ENCODE assay signal across 22 cellular contexts in genomic region chr13:22454586-22454985, GRCh38.
DNase-seq lines count a peak whose midpoint lies in the region; ATAC-seq, FAIRE-seq and TF ChIP-seq lines count a peak whose summit lies in the region.
"Had no signal": no experiment of that assay in that cellular context is flagged by ENCODE, and none has a peak within 500 bp of the region (broad histone marks: within the 10 kb centered on the region; RNA-seq: fewer than 3 reads in every experiment).

No MANE protein-coding gene starts in this region.

- H3K4me3 Mint-ChIP-seq in WTC11: no peak overlapping the region
- H3K4me3 Mint-ChIP-seq: activated CD8-positive, alpha-beta T cell treated with anti-CD3 and anti-CD28 coated beads for 36 hours; activated naive CD8-positive, alpha-beta T cell treated with anti-CD3 and anti-CD28 coated beads, Interleukin-2, amount 50 U/mL, for 24 hours; activated T-helper 17 cell treated with anti-CD3 and anti-CD28 coated beads, Interleukin-2, amount 50 U/mL, for 72 hours; immature natural killer cell; nephron had no signal

- peak overlapping the region; percentile 27 for H2AK5ac ChIP-seq in mesenchymal stem cell (ENCODE audit: low read length, severe bottlenecking)

- H3K4me3 ChIP-seq in HEK293 (ENCODE audit: low read depth, low read length) (no peak overlapping the region), mesenchymal stem cell (ENCODE audit: insufficient read depth in 1 of 2, low read depth in 1 of 2, low read length in 2 of 2) (no peak overlapping the region), ovary (no peak overlapping the region), right cardiac atrium (ENCODE audit: low read length) (no peak overlapping the region)
- H3K4me3 ChIP-seq: cardiac muscle cell, Peyer's patch, upper lobe of right lung had no signal

- CTCF ChIA-PET in HEK293 (lab: Yijun Ruan, JAX) (no interaction called here), WTC11 (lab: Charles Lee) (no interaction called here)

- TF ChIP-seq CTCF in HEK293 (tag by site-specific recombination; IDR thresholded peaks at IDR 0.05) (no peak), WTC11 (IDR thresholded peaks at IDR 0.05) (no peak), ovary (IDR thresholded peaks at IDR 0.05) (no peak), D721Med (IDR thresholded peaks at IDR 0.05; ENCODE audit: insufficient read depth, missing control alignments) (no peak)

- H3K4ac ChIP-seq in mesenchymal stem cell (ENCODE audit: low read depth in 1 of 2, low read length in 2 of 2): no peak overlapping the region

- no peak overlapping the region for H3K27ac ChIP-seq in HEK293 (ENCODE audit: extremely low read depth, low read depth, low read length)
- H3K27ac ChIP-seq in mesenchymal stem cell (ENCODE audit: low read length, poor library complexity, severe bottlenecking): peak overlapping the region; percentile 81
- no peak overlapping the region for H3K27ac ChIP-seq in ovary
- no peak overlapping the region for H3K27ac ChIP-seq in right cardiac atrium (ENCODE audit: low read length)
- H3K27ac ChIP-seq: 22Rv1, cardiac muscle cell, Peyer's patch, upper lobe of right lung had no signal

- H3K4me2 ChIP-seq in mesenchymal stem cell (ENCODE audit: low read length, poor library complexity, severe bottlenecking): no peak overlapping the region

- no peak overlapping the region for H4K91ac ChIP-seq in mesenchymal stem cell (ENCODE audit: low read length)

- H3K9me3 Mint-ChIP-seq in WTC11: peaks cover 8% of the 10 kb centered on the region; the same call in 1 of the 2 replicates
- H3K9me3 Mint-ChIP-seq: activated CD8-positive, alpha-beta T cell treated with anti-CD3 and anti-CD28 coated beads for 36 hours; activated naive CD8-positive, alpha-beta T cell treated with anti-CD3 and anti-CD28 coated beads, Interleukin-2, amount 50 U/mL, for 24 hours; activated T-helper 17 cell treated with anti-CD3 and anti-CD28 coated beads, Interleukin-2, amount 50 U/mL, for 72 hours; nephron had no signal

- no peaks in the 10 kb centered on the region for H3K79me1 ChIP-seq in mesenchymal stem cell (replicated peaks; ENCODE audit: low read length, poor library complexity, severe bottlenecking)

- no peaks in the 10 kb centered on the region for H3K27me3 Mint-ChIP-seq in WTC11 (ENCODE audit: low read depth)
- H3K27me3 Mint-ChIP-seq: activated CD8-positive, alpha-beta T cell treated with anti-CD3 and anti-CD28 coated beads for 36 hours; activated naive CD8-positive, alpha-beta T cell treated with anti-CD3 and anti-CD28 coated beads, Interleukin-2, amount 50 U/mL, for 24 hours; activated T-helper 17 cell treated with anti-CD3 and anti-CD28 coated beads, Interleukin-2, amount 50 U/mL, for 72 hours had no signal

- no peak for TF ChIP-seq POLR2A in ovary (IDR thresholded peaks at IDR 0.05)

- H2AFZ ChIP-seq in mesenchymal stem cell (ENCODE audit: low read depth, low read length): no peak overlapping the region

- no peak overlapping the region for H2BK15ac ChIP-seq in mesenchymal stem cell (ENCODE audit: low read depth, poor library complexity, severe bottlenecking)

- H4K8ac ChIP-seq in mesenchymal stem cell (ENCODE audit: low read length): no peak overlapping the region

- no peak overlapping the region for H2BK12ac ChIP-seq in mesenchymal stem cell (ENCODE audit: low read length in 2 of 2)

- no peak overlapping the region for H2BK120ac ChIP-seq in mesenchymal stem cell (ENCODE audit: low read depth, low read length)

- H3K36me3 ChIP-seq in HEK293 (ENCODE audit: control insufficient read depth in 2 of 2, insufficient read depth in 1 of 2, low read length in 2 of 2) (no peaks in the 10 kb centered on the region), mesenchymal stem cell (ENCODE audit: control insufficient read depth in 1 of 2, insufficient read depth in 2 of 2, low read depth in 1 of 2, low read length in 2 of 2) (no peaks in the 10 kb centered on the region), ovary (no peaks in the 10 kb centered on the region)
- H3K36me3 ChIP-seq: cardiac muscle cell, Peyer's patch, upper lobe of right lung had no signal

- POLR2A ChIA-PET in HEK293 (lab: Yijun Ruan, JAX) (no interaction called here), WTC11 (lab: Charles Lee) (no interaction called here)

- 29% methylated on average over 3 of the region's 3 CpGs for WGBS in mesenchymal stem cell
- 48 to 81% (median 51%) methylated on average over 3 of the region's 3 CpGs for WGBS in ovary, 3 donors
- WGBS in right cardiac atrium: 73% methylated on average over 3 of the region's 3 CpGs

- H3K18ac ChIP-seq in mesenchymal stem cell (ENCODE audit: low read depth in 1 of 2, low read length in 2 of 2): no peak overlapping the region

- peak overlapping the region; percentile 63 for H2BK5ac ChIP-seq in mesenchymal stem cell (ENCODE audit: low read depth, low read length, poor library complexity, severe bottlenecking)

- no peak for FAIRE-seq in D721Med (lab: Jason Lieb, UNC)

- H3K9me3 ChIP-seq in HEK293 (ENCODE audit: control insufficient read depth, insufficient read depth, low read depth, low read length) (no peaks in the 10 kb centered on the region), mesenchymal stem cell (ENCODE audit: control insufficient read depth, low read length) (peaks cover 7% of the 10 kb centered on the region), ovary (no peaks in the 10 kb centered on the region), right cardiac atrium (ENCODE audit: control insufficient read depth, low read length) (no peaks in the 10 kb centered on the region)
- H3K9me3 ChIP-seq: Peyer's patch, upper lobe of right lung had no signal

- H3K36me3 Mint-ChIP-seq in WTC11: no peaks in the 10 kb centered on the region
- H3K36me3 Mint-ChIP-seq: immature natural killer cell had no signal

- no peak overlapping the region for H3K9ac ChIP-seq in mesenchymal stem cell (ENCODE audit: low read length)

- H3K23ac ChIP-seq in mesenchymal stem cell (ENCODE audit: low read length in 2 of 2): no peak overlapping the region

- H3K27me3 ChIP-seq in mesenchymal stem cell (ENCODE audit: control insufficient read depth in 1 of 2, insufficient read depth in 1 of 2, low read length in 2 of 2) (no peaks in the 10 kb centered on the region), ovary (no peaks in the 10 kb centered on the region), right cardiac atrium (ENCODE audit: control insufficient read depth, insufficient read depth) (no peaks in the 10 kb centered on the region)
- H3K27me3 ChIP-seq: cardiac muscle cell, Peyer's patch, upper lobe of right lung had no signal

- TF ChIP-seq EP300 in ovary (IDR thresholded peaks at IDR 0.05): no peak

- peak; percentile 81 for ATAC-seq in WTC11
- ATAC-seq in right cardiac atrium: no peak
- ATAC-seq: activated CD8-positive, alpha-beta T cell treated with anti-CD3 and anti-CD28 coated beads for 36 hours; activated naive CD8-positive, alpha-beta T cell treated with anti-CD3 and anti-CD28 coated beads, Interleukin-2, amount 50 U/mL, for 24 hours; stimulated activated naive CD8-positive, alpha-beta T cell treated with anti-CD3 and anti-CD28 coated beads, Interleukin-15, Interleukin-2, amounts not matched to agents 100 U/mL and 50 U/mL, for 24 hours; upper lobe of right lung had no signal

- H3K14ac ChIP-seq in mesenchymal stem cell (ENCODE audit: low read length in 2 of 2): no peak overlapping the region

- peak; percentile 87 for DNase-seq in DMS53 (lab: John Stamatoyannopoulos, UW)
- DNase-seq in DMS53 treated with DMSO at 0.1 percent for 48 hours (lab: John Stamatoyannopoulos, UW; ENCODE audit: unreplicated experiment): no peak
- DNase-seq in WTC11 (ENCODE audit: low spot score): peak; percentile 36
- DNase-seq in mesenchymal stem cell: peak; percentile 2
- DNase-seq in ovary: no peak
- no peak for DNase-seq in right cardiac atrium
- DNase-seq in D721Med (ENCODE audit: insufficient read length, low spot score): no peak
- DNase-seq: activated CD8-positive, alpha-beta T cell treated with anti-CD3 and anti-CD28 coated beads for 36 hours; activated naive CD8-positive, alpha-beta T cell treated with anti-CD3 and anti-CD28 coated beads, Interleukin-2, amount 50 U/mL, for 24 hours; C1 segment of cervical spinal cord; erythroblast; immature natural killer cell; mammary epithelial cell; NCI-H1930; Peyer's patch; stimulated activated naive CD8-positive, alpha-beta T cell treated with anti-CD3 and anti-CD28 coated beads, Interleukin-15, Interleukin-2, amounts not matched to agents 100 U/mL and 50 U/mL, for 24 hours; upper lobe of right lung had no signal

- intact Hi-C loops in ovary (cut with DNase I) (no loop called here), right cardiac atrium (cut with DNase I) (no loop called here)

- H3K4me1 ChIP-seq in HEK293 (ENCODE audit: control insufficient read depth, insufficient read depth, low read length) (no peaks in the 10 kb centered on the region), mesenchymal stem cell (ENCODE audit: control insufficient read depth, insufficient read depth, low read depth, low read length) (peaks cover 12% of the 10 kb centered on the region), ovary (ENCODE audit: insufficient read depth) (no peaks in the 10 kb centered on the region), right cardiac atrium (ENCODE audit: control insufficient read depth, insufficient read depth, low read length) (peaks cover 10% of the 10 kb centered on the region)
- H3K4me1 ChIP-seq: Peyer's patch, upper lobe of right lung had no signal

- no peak overlapping the region for H3K27ac Mint-ChIP-seq in WTC11
- H3K27ac Mint-ChIP-seq: activated CD8-positive, alpha-beta T cell treated with anti-CD3 and anti-CD28 coated beads for 36 hours; activated naive CD8-positive, alpha-beta T cell treated with anti-CD3 and anti-CD28 coated beads, Interleukin-2, amount 50 U/mL, for 24 hours; activated T-helper 17 cell treated with anti-CD3 and anti-CD28 coated beads, Interleukin-2, amount 50 U/mL, for 72 hours; immature natural killer cell; nephron had no signal

- H3K4me1 Mint-ChIP-seq in WTC11: peaks cover 13% of the 10 kb centered on the region
- H3K4me1 Mint-ChIP-seq: activated naive CD8-positive, alpha-beta T cell treated with anti-CD3 and anti-CD28 coated beads, Interleukin-2, amount 50 U/mL, for 24 hours; activated T-helper 17 cell treated with anti-CD3 and anti-CD28 coated beads, Interleukin-2, amount 50 U/mL, for 72 hours; immature natural killer cell had no signal

TF ChIP-seq in HEK293, 187 proteins besides CTCF, POLR2A, EP300 and RAD21 (continues in another document):
- peak; percentile 43 for TF ChIP-seq ZNF335 (tag by site-specific recombination; conservative IDR thresholded peaks at IDR 0.05)

TF ChIP-seq in WTC11, 78 proteins besides CTCF, POLR2A, EP300 and RAD21:
- no peak for TF ChIP-seq NFE2L1 (CRISPR knock-in tag; IDR thresholded peaks at IDR 0.05)
- TF ChIP-seq ESRRA (CRISPR knock-in tag; IDR thresholded peaks at IDR 0.05; ENCODE audit: borderline replicate concordance): peak; percentile 93; the same call in 1 of the 2 replicates

Comparison
In these comparisons a context has a peak if more than half of its experiments do, and no peak if none do; other contexts are left out.
1. DNase-seq: peak in DMS53 (single experiment), WTC11 (single experiment) and mesenchymal stem cell (single experiment); none in DMS53 treated with DMSO at 0.1 percent for 48 hours (single experiment), ovary (0 of 5), right cardiac atrium (0 of 3) and D721Med (single experiment).